In genomic region chr4:166680801-166681200, GRCh38 we compare ENCODE assay signal across 19 cellular contexts.
"Had no signal": no experiment of that assay in that cellular context is flagged by ENCODE, and none has a peak within 500 bp of the region (broad histone marks: within the 10 kb centered on the region; RNA-seq: fewer than 3 reads in every experiment).

No MANE protein-coding gene starts in this region.

- H3K4me3 ChIP-seq: MG63 had no signal

- DNase-seq: IMR-90, Karpas-422, KG1, MG63, NCI-H1092, NCI-H1105 treated with DMSO at 0.1 percent for 48 hours, NCI-H1417 treated with DMSO at 0.1 percent for 48 hours, NCI-H146, NCI-H1694 treated with DMSO at 0.1 percent for 48 hours, NCI-H1930, NCI-H2081, NCI-H2107, NCI-H226, NCI-H446, NCI-H510A, NCI-H524 treated with DMSO at 0.1 percent for 48 hours, NCI-H774, SHP77 had no signal

- H3K27ac ChIP-seq: RWPE1 had no signal

- H3K9me3 ChIP-seq: MG63 had no signal

- H3K27me3 ChIP-seq: MG63 had no signal

- H3K36me3 ChIP-seq: MG63 had no signal
